Comparison of ENCODE assay signal across 8 cellular contexts in the genomic region with DNA sequence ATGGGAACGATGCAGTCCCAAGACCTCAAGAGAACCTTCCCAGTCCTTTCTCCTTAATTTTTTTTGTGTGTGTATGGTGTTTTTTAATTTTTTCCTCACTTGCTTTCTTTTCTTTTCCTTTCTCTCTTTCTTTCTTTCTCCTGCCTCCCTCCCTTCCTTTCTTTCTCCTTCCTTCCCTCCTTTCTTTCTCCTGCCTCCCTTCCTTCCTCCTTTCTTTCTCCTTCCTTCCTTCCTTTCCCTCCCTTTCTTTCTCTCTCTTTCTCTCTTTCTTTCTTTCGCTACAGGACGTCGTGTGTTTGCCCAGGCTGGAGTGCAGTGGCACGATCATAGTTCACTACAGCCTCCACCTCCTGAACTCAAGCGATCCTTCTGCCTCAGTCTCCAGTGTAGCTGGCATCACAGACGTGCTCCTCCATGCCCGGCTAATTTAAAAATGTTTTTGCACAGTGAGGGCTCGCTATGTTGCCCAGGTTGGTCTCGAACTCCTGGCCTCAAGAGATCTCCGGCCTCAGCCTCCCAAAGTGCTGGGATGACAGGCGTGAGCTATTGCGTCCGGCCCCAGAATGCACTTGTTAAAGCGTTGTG. TPM values are rescaled to one million over a fixed set of nuclear protein-coding genes. Genes with fewer than 3 reads are reported as not detected.
A peak's percentile ranks its signal among the peaks of the same experiment; 100 is the strongest.
DNase-seq lines count a peak whose midpoint lies in the region; ATAC-seq and TF ChIP-seq lines count a peak whose summit lies in the region.

No MANE protein-coding gene starts in this region.

- H3K27me3 ChIP-seq in right atrium auricular region = no peaks in the 10 kb centered on the region
- no peaks in the 10 kb centered on the region for H3K27me3 ChIP-seq in mammary epithelial cell (ENCODE audit: insufficient read depth, low read length)
- no peaks in the 10 kb centered on the region for H3K27me3 ChIP-seq in muscle layer of colon (ENCODE audit: control insufficient read depth in 1 of 2, insufficient read depth in 2 of 2, low read length in 2 of 2)
- no peaks in the 10 kb centered on the region for H3K27me3 ChIP-seq in uterus

- no peak for TF ChIP-seq POLR2A in uterus (IDR thresholded peaks at IDR 0.05)

- H2AFZ ChIP-seq in mammary epithelial cell (ENCODE audit: low read depth, low read length) = peak overlapping the region; percentile 95

- H4K20me1 ChIP-seq in mammary epithelial cell (ENCODE audit: insufficient read depth, low read length) = no peaks in the 10 kb centered on the region

- H3K9ac ChIP-seq in mammary epithelial cell (ENCODE audit: insufficient read depth, low read length) (peak overlapping the region; percentile 54), muscle layer of colon (ENCODE audit: low read length) (no peak overlapping the region)

- intact Hi-C loops in left ventricle myocardium superior (cut with micrococcal nuclease) = no loop called here
- intact Hi-C loops in mammary epithelial cell (cut with micrococcal nuclease) = loop anchor here (2.0 to 5.0 kb wide), 2 partner anchors 13 to 186 kb away; a partner anchor contains a TSS
- intact Hi-C loops in uterus (cut with DNase I; ENCODE audit: low total_unique reads) = loop anchor here (5.0 kb wide), 1 partner anchor 321 kb away; no protein-coding TSS in a partner anchor

- peak overlapping the region; percentile 93 for H3K4me2 ChIP-seq in mammary epithelial cell (ENCODE audit: insufficient read depth, low read depth, low read length)

- dilution Hi-C loops in mammary epithelial cell (cut with HindIII; ENCODE audit: low sequenced_read_pairs) = no loop called here

- CTCF ChIA-PET in mammary epithelial cell (lab: Charles Lee; ENCODE audit: low non-redundant PET) = interaction anchor here (0.7 kb wide), 1 partner anchor 322 kb away, joined by 3 read pairs; no protein-coding TSS in a partner anchor

- H3K36me3 ChIP-seq in right atrium auricular region = no peaks in the 10 kb centered on the region
- peaks cover under 1% of the 10 kb centered on the region for H3K36me3 ChIP-seq in mammary epithelial cell (ENCODE audit: insufficient read depth, low read length)
- H3K36me3 ChIP-seq in muscle layer of colon (ENCODE audit: insufficient read depth, low read length) = no peaks in the 10 kb centered on the region
- no peaks in the 10 kb centered on the region for H3K36me3 ChIP-seq in uterus

- ATAC-seq in left ventricle myocardium superior = no peak
- ATAC-seq in HG03175 (IDR thresholded peaks at IDR 0.05; ENCODE audit: unreplicated experiment) = no peak
- ATAC-seq in HG03039 (IDR thresholded peaks at IDR 0.05; ENCODE audit: unreplicated experiment) = no peak

- DNase-seq in right atrium auricular region (ENCODE audit: low spot score) (no peak), left ventricle myocardium superior (no peak), mammary epithelial cell (no peak), uterus (no peak), SW480 (ENCODE audit: low spot score) (no peak)

- peak overlapping the region; percentile 94 for H3K27ac ChIP-seq in right atrium auricular region
- peak overlapping the region; percentile 16 for H3K27ac ChIP-seq in mammary epithelial cell (ENCODE audit: insufficient read depth, low read depth, low read length)
- peak overlapping the region; percentile 74 for H3K27ac ChIP-seq in muscle layer of colon (ENCODE audit: low read depth, low read length)
- H3K27ac ChIP-seq in uterus = peak overlapping the region; percentile 95 to 97

- H3K79me2 ChIP-seq in mammary epithelial cell (ENCODE audit: insufficient read depth, low read length) = peaks cover 10% of the 10 kb centered on the region

- 86% methylated on average over 15 of the region's 15 CpGs for WGBS in mammary epithelial cell (ENCODE audit: low coverage, missing lambda C conversion rate)

- H3K4me1 ChIP-seq in right atrium auricular region = peaks cover 0 to 37% of the 10 kb centered on the region in 2 donors
- H3K4me1 ChIP-seq in mammary epithelial cell (ENCODE audit: insufficient read depth, low read length) = peaks cover 18% of the 10 kb centered on the region
- peaks cover 26% of the 10 kb centered on the region for H3K4me1 ChIP-seq in muscle layer of colon (ENCODE audit: insufficient read depth, low read length)
- peaks cover 0 to 3% of the 10 kb centered on the region in 2 donors for H3K4me1 ChIP-seq in uterus

- in situ Hi-C loops in mammary epithelial cell (cut with MboI; ENCODE audit: low sequenced_read_pairs in 2 of 2) = loop anchor here in 1 of 2 donors (25.0 kb wide), 1 partner anchor 326 kb away; no protein-coding TSS in a partner anchor

- H3K4me3 ChIP-seq in right atrium auricular region (peak overlapping the region; percentile 64 to 75), mammary epithelial cell (replicated peaks in 1 of 3; ENCODE audit: insufficient read depth in 1 of 3, low read depth in 2 of 3, low read length in 3 of 3) (peak overlapping the region; percentile 26 to 64 (median 45)), muscle layer of colon (ENCODE audit: low read depth in 1 of 2, low read length in 2 of 2) (peak overlapping the region; percentile 49 to 56), uterus (peak overlapping the region; percentile 22 to 35)

- BruUV-seq in mammary epithelial cell (replicated peaks; lab: Mats Ljungman, UMichigan) = no TSS peak

- H3K9me3 ChIP-seq in right atrium auricular region (no peaks in the 10 kb centered on the region), mammary epithelial cell (replicated peaks; ENCODE audit: insufficient read depth, low read length) (no peaks in the 10 kb centered on the region), muscle layer of colon (ENCODE audit: low read length) (no peaks in the 10 kb centered on the region), uterus (no peaks in the 10 kb centered on the region)

- TF ChIP-seq CTCF in right atrium auricular region (IDR thresholded peaks at IDR 0.05) (no peak), mammary epithelial cell (conservative IDR thresholded peaks at IDR 0.05 in 1 of 2, IDR thresholded peaks at IDR 0.05 in 1 of 2; ENCODE audit: extremely low read depth in 1 of 2, insufficient read depth in 1 of 2, low read depth in 1 of 2, low read length in 2 of 2) (no peak), uterus (IDR thresholded peaks at IDR 0.05) (no peak)

RNA-seq across cellular contexts. Expression of a gene that starts 0.7 kb away (rescaled TPM):
- 100 to 1,000 TPM; 205 to 370 TPM for total RNA-seq in right atrium auricular region
- total RNA-seq in left ventricle myocardium superior = 374 TPM
- total RNA-seq in mammary epithelial cell = 10 to 100 TPM; 56.5 to 60.7 TPM
- 36.4 TPM for polyA plus RNA-seq in mammary epithelial cell
- 97.2 TPM for polyA minus RNA-seq in mammary epithelial cell
- 10 to 100 TPM; 51.8 to 80.6 (median 69.9) TPM for total RNA-seq in uterus

RNA-seq across cellular contexts. Expression of a gene that starts 12.0 kb away (rescaled TPM):
- total RNA-seq in right atrium auricular region (10 to 100 TPM; 14.1 to 15.9 TPM), left ventricle myocardium superior (23.2 TPM), mammary epithelial cell (10 to 100 TPM; 21.8 to 33.8 TPM), uterus (10 to 100 TPM in 2 of 4 donors, 1 to 10 TPM in 2; 3.2 to 20.9 (median 8.0) TPM)
- polyA plus RNA-seq in mammary epithelial cell = 25.1 TPM
- polyA minus RNA-seq in mammary epithelial cell = 0.47 TPM

Comparison
In these comparisons a context has a peak if more than half of its experiments do, and no peak if none do; other contexts are left out.
1. H3K27ac ChIP-seq: peak in every context shown above with its lines; median percentile 96 in uterus; 94 in right atrium auricular region; 74 in muscle layer of colon; 16 in mammary epithelial cell.